ENCODE assay signal across 1 cellular context in genomic region chr11:65849366-65849765, GRCh38.
TF ChIP-seq lines count a peak whose summit lies in the region.

No MANE protein-coding gene starts in this region.

TF ChIP-seq in SK-N-SH treated with all-trans-retinoic acid at 6 μM for 48 hours, 23 proteins besides CTCF, POLR2A, EP300 and RAD21 (continued from another document):
- no peak for TF ChIP-seq POU6F1 (CRISPR knock-in tag; IDR thresholded peaks at IDR 0.05; ENCODE audit: borderline replicate concordance, low read depth)
- no peak for TF ChIP-seq CREB5 (CRISPR knock-in tag; IDR thresholded peaks at IDR 0.05; ENCODE audit: low read depth)
- no peak for TF ChIP-seq PATZ1 (CRISPR knock-in tag; IDR thresholded peaks at IDR 0.05; ENCODE audit: borderline replicate concordance)
- TF ChIP-seq ZNF565 (CRISPR knock-in tag; conservative IDR thresholded peaks at IDR 0.05; ENCODE audit: low read depth) = no peak
- no peak for TF ChIP-seq TOX (CRISPR knock-in tag; IDR thresholded peaks at IDR 0.05; ENCODE audit: borderline replicate concordance)
- no peak for TF ChIP-seq BACH2 (CRISPR knock-in tag; IDR thresholded peaks at IDR 0.05; ENCODE audit: borderline replicate concordance)
- TF ChIP-seq GLIS3 (CRISPR knock-in tag; IDR thresholded peaks at IDR 0.05) = no peak
